ENCODE assay signal across 17 cellular contexts in genomic region chr2:204407209-204408070, GRCh38.
DNase-seq lines count a peak whose midpoint lies in the region; ATAC-seq and TF ChIP-seq lines count a peak whose summit lies in the region.
"Had no signal": no experiment of that assay in that cellular context is flagged by ENCODE, and none has a peak within 500 bp of the region (broad histone marks: within the 10 kb centered on the region; RNA-seq: fewer than 3 reads in every experiment).

No MANE protein-coding gene starts in this region.

- no peak overlapping the region for H3K27ac Mint-ChIP-seq in activated CD4-positive, alpha-beta T cell treated with anti-CD3 and anti-CD28 coated beads, Interleukin-2, amount 10 ng/mL, durations not matched to agents 24 days and 14 days
- H3K27ac Mint-ChIP-seq: activated CD4-positive, alpha-beta T cell treated with anti-CD3 and anti-CD28 coated beads for 36 hours had no signal

- no peak overlapping the region for H3K4me3 Mint-ChIP-seq in activated CD4-positive, alpha-beta T cell treated with anti-CD3 and anti-CD28 coated beads, Interleukin-2, amount 10 ng/mL, durations not matched to agents 24 days and 14 days
- H3K4me3 Mint-ChIP-seq: activated CD4-positive, alpha-beta T cell treated with anti-CD3 and anti-CD28 coated beads for 36 hours had no signal

- H3K4me1 Mint-ChIP-seq in activated CD4-positive, alpha-beta T cell treated with anti-CD3 and anti-CD28 coated beads, Interleukin-2, amount 10 ng/mL, durations not matched to agents 24 days and 14 days, result no peaks in the 10 kb centered on the region
- H3K4me1 Mint-ChIP-seq: activated CD4-positive, alpha-beta T cell treated with anti-CD3 and anti-CD28 coated beads for 36 hours had no signal

- peaks cover 13% of the 10 kb centered on the region for H3K9me3 Mint-ChIP-seq in activated CD4-positive, alpha-beta T cell treated with anti-CD3 and anti-CD28 coated beads, Interleukin-2, amount 10 ng/mL, durations not matched to agents 24 days and 14 days

- H3K27me3 Mint-ChIP-seq in activated CD4-positive, alpha-beta T cell treated with anti-CD3 and anti-CD28 coated beads, Interleukin-2, amount 10 ng/mL, durations not matched to agents 24 days and 14 days, result peaks cover 8% of the 10 kb centered on the region

- intact Hi-C loops in activated CD4-positive, alpha-beta T cell treated with anti-CD3 and anti-CD28 coated beads, Interleukin-2, amount 10 ng/mL, durations not matched to agents 24 days and 14 days (cut with micrococcal nuclease), result no loop called here

- ATAC-seq in SK-N-SH treated with all-trans-retinoic acid at 6 μM for 48 hours, result no peak; the same call in 2 of the 3 replicates
- no peak for ATAC-seq in HG02885 (IDR thresholded peaks at IDR 0.05; ENCODE audit: poor library complexity, unreplicated experiment)
- no peak for ATAC-seq in HG02852 (IDR thresholded peaks at IDR 0.05; ENCODE audit: unreplicated experiment)
- ATAC-seq: activated CD4-positive, alpha-beta T cell treated with anti-CD3 and anti-CD28 coated beads for 36 hours had no signal

- H3K36me3 Mint-ChIP-seq in activated CD4-positive, alpha-beta T cell treated with anti-CD3 and anti-CD28 coated beads, Interleukin-2, amount 10 ng/mL, durations not matched to agents 24 days and 14 days (ENCODE audit: low read depth), result no peaks in the 10 kb centered on the region

- DNase-seq in NCI-H748 (lab: John Stamatoyannopoulos, UW; ENCODE audit: unreplicated experiment) (peak; percentile 24), NCI-H748 treated with DMSO at 0.1 percent for 48 hours (lab: John Stamatoyannopoulos, UW) (no peak), islet precursor cell (peak; percentile 72), NCI-H82 (lab: John Stamatoyannopoulos, UW) (no peak)
- DNase-seq in activated CD4-positive, alpha-beta T cell treated with anti-CD3 and anti-CD28 coated beads, Interleukin-2, amount 10 ng/mL, durations not matched to agents 24 days and 14 days, result no peak
- DNase-seq: activated CD4-positive, alpha-beta T cell treated with anti-CD3 and anti-CD28 coated beads for 36 hours; activated T-cell treated with anti-CD3 and anti-CD28 coated beads, Interleukin-2, amount 50 U/mL, for 48 hours; amygdala; Calu3; NCI-H2171; pancreas; PC-9; T-helper 1 cell; thyroid gland had no signal

TF ChIP-seq in SK-N-SH treated with all-trans-retinoic acid at 6 μM for 48 hours, 23 proteins besides CTCF, POLR2A, EP300 and RAD21 (continues in another document):
- TF ChIP-seq TCF4 (CRISPR knock-in tag; IDR thresholded peaks at IDR 0.05; ENCODE audit: borderline replicate concordance) (peak; percentile 94), ARNTL (CRISPR knock-in tag; IDR thresholded peaks at IDR 0.05; ENCODE audit: borderline replicate concordance, low read depth) (no peak), CSRNP3 (CRISPR knock-in tag; IDR thresholded peaks at IDR 0.05) (peak; percentile 42; the same call in 1 of the 2 replicates), ZFP3 (CRISPR knock-in tag; IDR thresholded peaks at IDR 0.05) (0 out of 2 replicates have a peak, but pooled peaks have one; percentile 24), SNAI2 (CRISPR knock-in tag; IDR thresholded peaks at IDR 0.05) (no peak), ZC3H10 (CRISPR knock-in tag; IDR thresholded peaks at IDR 0.05) (no peak), GLIS3 (CRISPR knock-in tag; IDR thresholded peaks at IDR 0.05) (peak; percentile 81), BACH2 (CRISPR knock-in tag; IDR thresholded peaks at IDR 0.05; ENCODE audit: borderline replicate concordance) (no peak), TOX (CRISPR knock-in tag; IDR thresholded peaks at IDR 0.05; ENCODE audit: borderline replicate concordance) (no peak), PPARA (CRISPR knock-in tag; IDR thresholded peaks at IDR 0.05; ENCODE audit: borderline replicate concordance) (no peak; the same call in 1 of the 2 replicates), CSDC2 (CRISPR knock-in tag; IDR thresholded peaks at IDR 0.05) (no peak), OSR1 (CRISPR knock-in tag; IDR thresholded peaks at IDR 0.05) (no peak), ZNF70 (CRISPR knock-in tag; IDR thresholded peaks at IDR 0.05) (peak; percentile 28; the same call in 1 of the 2 replicates), ZFP30 (CRISPR knock-in tag; IDR thresholded peaks at IDR 0.05) (no peak)
- TF ChIP-seq, protein P1, sequence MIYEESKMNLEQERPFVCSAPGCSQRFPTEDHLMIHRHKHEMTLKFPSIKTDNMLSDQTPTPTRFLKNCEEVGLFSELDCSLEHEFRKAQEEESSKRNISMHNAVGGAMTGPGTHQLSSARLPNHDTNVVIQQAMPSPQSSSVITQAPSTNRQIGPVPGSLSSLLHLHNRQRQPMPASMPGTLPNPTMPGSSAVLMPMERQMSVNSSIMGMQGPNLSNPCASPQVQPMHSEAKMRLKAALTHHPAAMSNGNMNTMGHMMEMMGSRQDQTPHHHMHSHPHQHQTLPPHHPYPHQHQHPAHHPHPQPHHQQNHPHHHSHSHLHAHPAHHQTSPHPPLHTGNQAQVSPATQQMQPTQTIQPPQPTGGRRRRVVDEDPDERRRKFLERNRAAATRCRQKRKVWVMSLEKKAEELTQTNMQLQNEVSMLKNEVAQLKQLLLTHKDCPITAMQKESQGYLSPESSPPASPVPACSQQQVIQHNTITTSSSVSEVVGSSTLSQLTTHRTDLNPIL (CRISPR knock-in tag; IDR thresholded peaks at IDR 0.05; ENCODE audit: low read depth), result no peak
- TF ChIP-seq, protein P2, sequence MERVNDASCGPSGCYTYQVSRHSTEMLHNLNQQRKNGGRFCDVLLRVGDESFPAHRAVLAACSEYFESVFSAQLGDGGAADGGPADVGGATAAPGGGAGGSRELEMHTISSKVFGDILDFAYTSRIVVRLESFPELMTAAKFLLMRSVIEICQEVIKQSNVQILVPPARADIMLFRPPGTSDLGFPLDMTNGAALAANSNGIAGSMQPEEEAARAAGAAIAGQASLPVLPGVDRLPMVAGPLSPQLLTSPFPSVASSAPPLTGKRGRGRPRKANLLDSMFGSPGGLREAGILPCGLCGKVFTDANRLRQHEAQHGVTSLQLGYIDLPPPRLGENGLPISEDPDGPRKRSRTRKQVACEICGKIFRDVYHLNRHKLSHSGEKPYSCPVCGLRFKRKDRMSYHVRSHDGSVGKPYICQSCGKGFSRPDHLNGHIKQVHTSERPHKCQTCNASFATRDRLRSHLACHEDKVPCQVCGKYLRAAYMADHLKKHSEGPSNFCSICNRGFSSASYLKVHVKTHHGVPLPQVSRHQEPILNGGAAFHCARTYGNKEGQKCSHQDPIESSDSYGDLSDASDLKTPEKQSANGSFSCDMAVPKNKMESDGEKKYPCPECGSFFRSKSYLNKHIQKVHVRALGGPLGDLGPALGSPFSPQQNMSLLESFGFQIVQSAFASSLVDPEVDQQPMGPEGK (CRISPR knock-in tag; IDR thresholded peaks at IDR 0.05; ENCODE audit: borderline replicate concordance), result 0 out of 2 replicates have a peak, but pooled peaks have one; percentile 38
- TF ChIP-seq, protein P3, sequence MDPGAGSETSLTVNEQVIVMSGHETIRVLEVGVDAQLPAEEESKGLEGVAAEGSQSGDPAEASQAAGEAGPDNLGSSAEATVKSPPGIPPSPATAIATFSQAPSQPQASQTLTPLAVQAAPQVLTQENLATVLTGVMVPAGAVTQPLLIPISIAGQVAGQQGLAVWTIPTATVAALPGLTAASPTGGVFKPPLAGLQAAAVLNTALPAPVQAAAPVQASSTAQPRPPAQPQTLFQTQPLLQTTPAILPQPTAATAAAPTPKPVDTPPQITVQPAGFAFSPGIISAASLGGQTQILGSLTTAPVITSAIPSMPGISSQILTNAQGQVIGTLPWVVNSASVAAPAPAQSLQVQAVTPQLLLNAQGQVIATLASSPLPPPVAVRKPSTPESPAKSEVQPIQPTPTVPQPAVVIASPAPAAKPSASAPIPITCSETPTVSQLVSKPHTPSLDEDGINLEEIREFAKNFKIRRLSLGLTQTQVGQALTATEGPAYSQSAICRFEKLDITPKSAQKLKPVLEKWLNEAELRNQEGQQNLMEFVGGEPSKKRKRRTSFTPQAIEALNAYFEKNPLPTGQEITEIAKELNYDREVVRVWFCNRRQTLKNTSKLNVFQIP (CRISPR knock-in tag; IDR thresholded peaks at IDR 0.05; ENCODE audit: borderline replicate concordance, low read depth), result no peak
- TF ChIP-seq, protein P4, sequence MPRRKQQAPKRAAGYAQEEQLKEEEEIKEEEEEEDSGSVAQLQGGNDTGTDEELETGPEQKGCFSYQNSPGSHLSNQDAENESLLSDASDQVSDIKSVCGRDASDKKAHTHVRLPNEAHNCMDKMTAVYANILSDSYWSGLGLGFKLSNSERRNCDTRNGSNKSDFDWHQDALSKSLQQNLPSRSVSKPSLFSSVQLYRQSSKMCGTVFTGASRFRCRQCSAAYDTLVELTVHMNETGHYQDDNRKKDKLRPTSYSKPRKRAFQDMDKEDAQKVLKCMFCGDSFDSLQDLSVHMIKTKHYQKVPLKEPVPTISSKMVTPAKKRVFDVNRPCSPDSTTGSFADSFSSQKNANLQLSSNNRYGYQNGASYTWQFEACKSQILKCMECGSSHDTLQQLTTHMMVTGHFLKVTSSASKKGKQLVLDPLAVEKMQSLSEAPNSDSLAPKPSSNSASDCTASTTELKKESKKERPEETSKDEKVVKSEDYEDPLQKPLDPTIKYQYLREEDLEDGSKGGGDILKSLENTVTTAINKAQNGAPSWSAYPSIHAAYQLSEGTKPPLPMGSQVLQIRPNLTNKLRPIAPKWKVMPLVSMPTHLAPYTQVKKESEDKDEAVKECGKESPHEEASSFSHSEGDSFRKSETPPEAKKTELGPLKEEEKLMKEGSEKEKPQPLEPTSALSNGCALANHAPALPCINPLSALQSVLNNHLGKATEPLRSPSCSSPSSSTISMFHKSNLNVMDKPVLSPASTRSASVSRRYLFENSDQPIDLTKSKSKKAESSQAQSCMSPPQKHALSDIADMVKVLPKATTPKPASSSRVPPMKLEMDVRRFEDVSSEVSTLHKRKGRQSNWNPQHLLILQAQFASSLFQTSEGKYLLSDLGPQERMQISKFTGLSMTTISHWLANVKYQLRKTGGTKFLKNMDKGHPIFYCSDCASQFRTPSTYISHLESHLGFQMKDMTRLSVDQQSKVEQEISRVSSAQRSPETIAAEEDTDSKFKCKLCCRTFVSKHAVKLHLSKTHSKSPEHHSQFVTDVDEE (CRISPR knock-in tag; IDR thresholded peaks at IDR 0.05), result peak; percentile 87

Comparison
In these comparisons a context has a peak if more than half of its experiments do, and no peak if none do; other contexts are left out.
1. DNase-seq: peak in NCI-H748 (single experiment) and islet precursor cell (single experiment); none in NCI-H748 treated with DMSO at 0.1 percent for 48 hours (single experiment), activated CD4-positive, alpha-beta T cell treated with anti-CD3 and anti-CD28 coated beads, Interleukin-2, amount 10 ng/mL, durations not matched to agents 24 days and 14 days (single experiment) and NCI-H82 (single experiment).